In genomic region chr15:88630141-88630721, GRCh38 we compare ENCODE assay signal across 8 cellular contexts. TPM values are rescaled to one million over a fixed set of nuclear protein-coding genes. Genes with fewer than 3 reads are reported as not detected.
DNase-seq lines count a peak whose midpoint lies in the region; ATAC-seq, FAIRE-seq and TF ChIP-seq lines count a peak whose summit lies in the region.

No MANE protein-coding gene starts in this region.

- no peak overlapping the region for H3K4me2 ChIP-seq in keratinocyte (ENCODE audit: control insufficient read depth, extremely low read depth, insufficient read depth, low read depth, low read length)

- H3K79me2 ChIP-seq in keratinocyte (ENCODE audit: control insufficient read depth, insufficient read depth, low read length): peaks cover 66% of the 10 kb centered on the region

- peaks cover 11% of the 10 kb centered on the region for H3K9me1 ChIP-seq in keratinocyte (ENCODE audit: control insufficient read depth, extremely low read depth, insufficient read depth, low read length)

- TF ChIP-seq CTCF in activated CD8-positive, alpha-beta T cell treated with anti-CD3 and anti-CD28 coated beads for 36 hours (IDR thresholded peaks at IDR 0.05): no peak
- no peak for TF ChIP-seq CTCF in keratinocyte (optimal IDR thresholded peaks at IDR 0.05 in 1 of 3, IDR thresholded peaks at IDR 0.05 in 1 of 3, conservative IDR thresholded peaks at IDR 0.05 in 1 of 3; ENCODE audit: extremely low read depth in 1 of 3, insufficient read depth in 2 of 3, low read length in 3 of 3)
- no peak for TF ChIP-seq CTCF in tibial nerve (IDR thresholded peaks at IDR 0.05)

- H3K4me1 Mint-ChIP-seq in activated T-cell treated with anti-CD3 and anti-CD28 coated beads, Interleukin-2, amount 50 U/mL, for 24 hours (ENCODE audit: low read depth): peaks cover 91% of the 10 kb centered on the region
- peaks cover 83% of the 10 kb centered on the region for H3K4me1 Mint-ChIP-seq in activated T-cell treated with anti-CD3 and anti-CD28 coated beads, Interleukin-2, amount 50 U/mL, for 4 hours (ENCODE audit: low read depth)
- H3K4me1 Mint-ChIP-seq in activated CD8-positive, alpha-beta T cell treated with anti-CD3 and anti-CD28 coated beads for 36 hours (ENCODE audit: low read depth): peaks cover 87% of the 10 kb centered on the region

- no peak for FAIRE-seq in keratinocyte (lab: Jason Lieb, UNC)

- no peak overlapping the region for H3K4me3 Mint-ChIP-seq in activated T-cell treated with anti-CD3 and anti-CD28 coated beads, Interleukin-2, amount 50 U/mL, for 24 hours
- H3K4me3 Mint-ChIP-seq in activated T-cell treated with anti-CD3 and anti-CD28 coated beads, Interleukin-2, amount 50 U/mL, for 4 hours: no peak overlapping the region
- no peak overlapping the region for H3K4me3 Mint-ChIP-seq in activated CD8-positive, alpha-beta T cell treated with anti-CD3 and anti-CD28 coated beads for 36 hours

- no peaks in the 10 kb centered on the region for H3K27me3 ChIP-seq in keratinocyte (ENCODE audit: control insufficient read depth, extremely low read depth, insufficient read depth, low read length)
- no peaks in the 10 kb centered on the region for H3K27me3 ChIP-seq in tibial nerve

- H3K36me3 ChIP-seq in keratinocyte (ENCODE audit: control insufficient read depth in 2 of 2, extremely low read depth in 1 of 2, insufficient read depth in 2 of 2, low read length in 2 of 2) (peaks cover 50 to 66% of the 10 kb centered on the region in 2 experiments), tibial nerve (peaks cover 0 to 80% (median 0%) of the 10 kb centered on the region in 3 donors)

- no peaks in the 10 kb centered on the region for H3K27me3 Mint-ChIP-seq in activated T-cell treated with anti-CD3 and anti-CD28 coated beads, Interleukin-2, amount 50 U/mL, for 24 hours
- no peaks in the 10 kb centered on the region for H3K27me3 Mint-ChIP-seq in activated T-cell treated with anti-CD3 and anti-CD28 coated beads, Interleukin-2, amount 50 U/mL, for 4 hours (ENCODE audit: low read depth)
- H3K27me3 Mint-ChIP-seq in activated CD8-positive, alpha-beta T cell treated with anti-CD3 and anti-CD28 coated beads for 36 hours: no peaks in the 10 kb centered on the region

- CTCF ChIA-PET in activated CD8-positive, alpha-beta T cell treated with anti-CD3 and anti-CD28 coated beads for 36 hours (lab: Charles Lee): interaction anchor here (2.5 kb wide), 1 partner anchor 34 kb away, joined by 12 read pairs; no protein-coding TSS in a partner anchor

- H3K27ac ChIP-seq in keratinocyte (ENCODE audit: control insufficient read depth, insufficient read depth, low read length) (peak overlapping the region; percentile 20), tibial nerve (peak overlapping the region in 3 of 4 donors; percentile 33 to 68 (median 57))

- H3K4me3 ChIP-seq in keratinocyte (ENCODE audit: control insufficient read depth in 2 of 3, extremely low read depth in 1 of 3, insufficient read depth in 2 of 3, low read depth in 1 of 3, low read length in 3 of 3) (no peak overlapping the region), tibial nerve (no peak overlapping the region)

- TF ChIP-seq POLR2A in tibial nerve (IDR thresholded peaks at IDR 0.05): no peak

- peak in 1 of 2 donors; percentile 22 for TF ChIP-seq EP300 in tibial nerve (IDR thresholded peaks at IDR 0.05)

- 67 to 69% methylated on average over 9 of the region's 9 CpGs for WGBS in tibial nerve, 2 donors

- intact Hi-C loops in activated CD8-positive, alpha-beta T cell treated with anti-CD3 and anti-CD28 coated beads for 36 hours (cut with micrococcal nuclease): no loop called here

- H3K27ac Mint-ChIP-seq in activated T-cell treated with anti-CD3 and anti-CD28 coated beads, Interleukin-2, amount 50 U/mL, for 24 hours: peak overlapping the region; percentile 87
- peak overlapping the region; percentile 85 for H3K27ac Mint-ChIP-seq in activated CD8-positive, alpha-beta T cell treated with anti-CD3 and anti-CD28 coated beads for 36 hours

- no peaks in the 10 kb centered on the region for H3K9me3 ChIP-seq in keratinocyte (ENCODE audit: control insufficient read depth, low read depth, low read length)
- H3K9me3 ChIP-seq in tibial nerve: no peaks in the 10 kb centered on the region

- no peaks in the 10 kb centered on the region for H3K9me3 Mint-ChIP-seq in activated T-cell treated with anti-CD3 and anti-CD28 coated beads, Interleukin-2, amount 50 U/mL, for 24 hours
- no peaks in the 10 kb centered on the region for H3K9me3 Mint-ChIP-seq in activated T-cell treated with anti-CD3 and anti-CD28 coated beads, Interleukin-2, amount 50 U/mL, for 4 hours
- no peaks in the 10 kb centered on the region for H3K9me3 Mint-ChIP-seq in activated CD8-positive, alpha-beta T cell treated with anti-CD3 and anti-CD28 coated beads for 36 hours

- peaks cover 95% of the 10 kb centered on the region for H3K36me3 Mint-ChIP-seq in activated T-cell treated with anti-CD3 and anti-CD28 coated beads, Interleukin-2, amount 50 U/mL, for 24 hours (ENCODE audit: low read depth)
- peaks cover 64% of the 10 kb centered on the region for H3K36me3 Mint-ChIP-seq in activated T-cell treated with anti-CD3 and anti-CD28 coated beads, Interleukin-2, amount 50 U/mL, for 4 hours (ENCODE audit: insufficient read depth)
- H3K36me3 Mint-ChIP-seq in activated CD8-positive, alpha-beta T cell treated with anti-CD3 and anti-CD28 coated beads for 36 hours (ENCODE audit: low read depth): peaks cover 81% of the 10 kb centered on the region

- no peak overlapping the region for H2AFZ ChIP-seq in keratinocyte (ENCODE audit: control insufficient read depth, low read length)

- POLR2A ChIA-PET in activated CD8-positive, alpha-beta T cell treated with anti-CD3 and anti-CD28 coated beads for 36 hours (lab: Charles Lee): interaction anchor here (0.6 to 0.7 kb wide), 3 partner anchors 15 to 26 kb away, joined by 3 read pairs; no protein-coding TSS in a partner anchor

- H3K4me1 ChIP-seq in keratinocyte (ENCODE audit: control insufficient read depth, extremely low read depth, insufficient read depth, low read length) (peaks cover 24% of the 10 kb centered on the region), tibial nerve (peaks cover 0 to 30% (median 2%) of the 10 kb centered on the region in 4 donors)

- ATAC-seq in activated T-cell treated with anti-CD3 and anti-CD28 coated beads, Interleukin-2, amount 50 U/mL, for 4 hours: no peak
- ATAC-seq in activated CD8-positive, alpha-beta T cell treated with anti-CD3 and anti-CD28 coated beads for 36 hours: no peak
- ATAC-seq in HG03196 (IDR thresholded peaks at IDR 0.05; ENCODE audit: unreplicated experiment): no peak

- H4K20me1 ChIP-seq in keratinocyte (ENCODE audit: control insufficient read depth, extremely low read depth, insufficient read depth, low read length): peaks cover 34% of the 10 kb centered on the region

- dilution Hi-C loops in keratinocyte (cut with MboI; ENCODE audit: extremely low pct_ligation_motif_present, low sequenced_read_pairs): no loop called here

- H3K9ac ChIP-seq in keratinocyte (ENCODE audit: control insufficient read depth, extremely low read depth, insufficient read depth, low read length): no peak overlapping the region

- DNase-seq in activated T-cell treated with anti-CD3 and anti-CD28 coated beads, Interleukin-2, amount 50 U/mL, for 24 hours: no peak
- no peak for DNase-seq in activated T-cell treated with anti-CD3 and anti-CD28 coated beads, Interleukin-2, amount 50 U/mL, for 4 hours
- no peak for DNase-seq in activated CD8-positive, alpha-beta T cell treated with anti-CD3 and anti-CD28 coated beads for 36 hours
- DNase-seq in keratinocyte (ENCODE audit: low read depth, low spot score) (no peak), tibial nerve (ENCODE audit: low spot score in 2 of 2) (no peak), GM19238 (ENCODE audit: insufficient read length, low spot score) (no peak), pons (ENCODE audit: low spot score) (no peak)

RNA-seq across cellular contexts. Expression of gene ISG20, which starts 8.6 kb away (rescaled TPM):
- total RNA-seq in activated T-cell treated with anti-CD3 and anti-CD28 coated beads, Interleukin-2, amount 50 U/mL, for 4 hours: 10 to 100 TPM; 26.8 to 37.8 (median 27.7) TPM
- 10 to 100 TPM; 75.1 to 82.8 TPM for total RNA-seq in activated CD8-positive, alpha-beta T cell treated with anti-CD3 and anti-CD28 coated beads for 36 hours
- 8.5 to 10.6 TPM (median 8.9 TPM) in 3 replicates for polyA plus RNA-seq in keratinocyte
- polyA plus RNA-seq in keratinocyte (2011; ENCODE audit: low read depth): 34.8 TPM
- polyA plus RNA-seq in keratinocyte (2011; cell fraction: cytosol; rRNA removed): 2.9 and 7.9 TPM in 2 replicates
- 4.1 and 4.9 TPM in 2 replicates for polyA plus RNA-seq in keratinocyte (2011; cell fraction: nucleus; rRNA removed)
- 20.8 and 27.8 TPM in 2 replicates for polyA plus RNA-seq in keratinocyte (2012; ENCODE audit: low replicate concordance)
- 4.0 to 14.3 TPM (median 4.4 TPM) in 3 replicates for polyA minus RNA-seq in keratinocyte
- 10.0 TPM for polyA minus RNA-seq in keratinocyte (2011; cell fraction: cytosol; rRNA and poly(A)+ RNA removed)
- polyA minus RNA-seq in keratinocyte (2011; cell fraction: nucleus; rRNA and poly(A)+ RNA removed): 4.4 and 7.2 TPM in 2 replicates
- total RNA-seq in tibial nerve: 10 to 100 TPM; 18.2 to 34.5 (median 23.8) TPM

RNA-seq across cellular contexts. Expression of gene AEN, which starts 9.1 kb away (rescaled TPM):
- 100 to 1,000 TPM; 103 to 141 (median 140) TPM for total RNA-seq in activated T-cell treated with anti-CD3 and anti-CD28 coated beads, Interleukin-2, amount 50 U/mL, for 4 hours
- 10 to 100 TPM; 55.2 to 58.4 TPM for total RNA-seq in activated CD8-positive, alpha-beta T cell treated with anti-CD3 and anti-CD28 coated beads for 36 hours
- polyA plus RNA-seq in keratinocyte: 27.5 to 28.2 TPM (median 27.7 TPM) in 3 replicates
- polyA plus RNA-seq in keratinocyte (2011; ENCODE audit: low read depth): 16.4 TPM
- polyA plus RNA-seq in keratinocyte (2011; cell fraction: cytosol; rRNA removed): 18.2 and 20.9 TPM in 2 replicates
- polyA plus RNA-seq in keratinocyte (2011; cell fraction: nucleus; rRNA removed): 34.6 and 35.1 TPM in 2 replicates
- 21.1 and 27.8 TPM in 2 replicates for polyA plus RNA-seq in keratinocyte (2012; ENCODE audit: low replicate concordance)
- 32.1 to 64.2 TPM (median 35.7 TPM) in 3 replicates for polyA minus RNA-seq in keratinocyte
- 51.6 TPM for polyA minus RNA-seq in keratinocyte (2011; cell fraction: cytosol; rRNA and poly(A)+ RNA removed)
- 28.2 and 30.8 TPM in 2 replicates for polyA minus RNA-seq in keratinocyte (2011; cell fraction: nucleus; rRNA and poly(A)+ RNA removed)
- 10 to 100 TPM; 10.1 to 17.8 (median 13.1) TPM for total RNA-seq in tibial nerve
